13 cellular contexts compared by ENCODE assay signal in genomic region chr16:56984639-56985038, GRCh38. TPM values are rescaled to one million over a fixed set of nuclear protein-coding genes. Genes with fewer than 3 reads are reported as not detected.
DNase-seq lines count a peak whose midpoint lies in the region; ATAC-seq and TF ChIP-seq lines count a peak whose summit lies in the region.
"Had no signal": no experiment of that assay in that cellular context is flagged by ENCODE, and none has a peak within 500 bp of the region (broad histone marks: within the 10 kb centered on the region; RNA-seq: fewer than 3 reads in every experiment).

No MANE protein-coding gene starts in this region.

- peaks cover 92% of the 10 kb centered on the region for H3K4me1 Mint-ChIP-seq in activated T-cell treated with anti-CD3 and anti-CD28 coated beads, Interleukin-2, amount 50 U/mL, for 72 hours (ENCODE audit: low read depth)
- H3K4me1 Mint-ChIP-seq in activated T-cell treated with anti-CD3 and anti-CD28 coated beads, Interleukin-2, amount 50 U/mL, for 4 hours (ENCODE audit: low read depth), result peaks cover 75% of the 10 kb centered on the region
- peaks cover 23% of the 10 kb centered on the region for H3K4me1 Mint-ChIP-seq in chondrocyte (ENCODE audit: low read depth)

- H3K4me1 ChIP-seq in Karpas-422 (ENCODE audit: low read length) (peaks cover 91% of the 10 kb centered on the region), spleen (peaks cover 37 to 97% (median 74%) of the 10 kb centered on the region in 6 donors)

- H3K9me3 ChIP-seq in Karpas-422 (ENCODE audit: low read length) (no peaks in the 10 kb centered on the region), spleen (no peaks in the 10 kb centered on the region)
- H3K9me3 ChIP-seq: HAP-1 had no signal

- no peaks in the 10 kb centered on the region for H3K9me3 Mint-ChIP-seq in activated T-cell treated with anti-CD3 and anti-CD28 coated beads, Interleukin-2, amount 50 U/mL, for 72 hours
- H3K9me3 Mint-ChIP-seq in activated T-cell treated with anti-CD3 and anti-CD28 coated beads, Interleukin-2, amount 50 U/mL, for 4 hours, result no peaks in the 10 kb centered on the region
- no peaks in the 10 kb centered on the region for H3K9me3 Mint-ChIP-seq in chondrocyte (ENCODE audit: low read depth)

- peaks cover 11% of the 10 kb centered on the region for H3K79me2 ChIP-seq in Karpas-422 (ENCODE audit: low read length)

- no peak overlapping the region for H3K9ac ChIP-seq in Karpas-422 (ENCODE audit: low read length)

- H3K27me3 ChIP-seq in Karpas-422 (ENCODE audit: low read length) (no peaks in the 10 kb centered on the region), spleen (replicated peaks in 1 of 7) (no peaks in the 10 kb centered on the region)

- WGBS in spleen, 5 donors, result 86 to 93% (median 90%) methylated on average over 6 of the region's 6 CpGs

- H3K36me3 Mint-ChIP-seq in activated T-cell treated with anti-CD3 and anti-CD28 coated beads, Interleukin-2, amount 50 U/mL, for 72 hours (ENCODE audit: insufficient read depth in 2 of 2), result peaks cover 13 to 21% of the 10 kb centered on the region in 2 donors
- peaks cover 46% of the 10 kb centered on the region for H3K36me3 Mint-ChIP-seq in activated T-cell treated with anti-CD3 and anti-CD28 coated beads, Interleukin-2, amount 50 U/mL, for 4 hours (ENCODE audit: insufficient read depth)
- H3K36me3 Mint-ChIP-seq in chondrocyte (ENCODE audit: low read depth), result no peaks in the 10 kb centered on the region

- H3K27me3 Mint-ChIP-seq in activated T-cell treated with anti-CD3 and anti-CD28 coated beads, Interleukin-2, amount 50 U/mL, for 72 hours (ENCODE audit: low read depth), result no peaks in the 10 kb centered on the region
- no peaks in the 10 kb centered on the region for H3K27me3 Mint-ChIP-seq in activated T-cell treated with anti-CD3 and anti-CD28 coated beads, Interleukin-2, amount 50 U/mL, for 4 hours (ENCODE audit: low read depth)
- no peaks in the 10 kb centered on the region for H3K27me3 Mint-ChIP-seq in chondrocyte (ENCODE audit: low read depth)

- TF ChIP-seq POLR2A in spleen (IDR thresholded peaks at IDR 0.05), result no peak

- TF ChIP-seq CTCF in chondrocyte (IDR thresholded peaks at IDR 0.05) (no peak), spleen (IDR thresholded peaks at IDR 0.05 in 8 of 11, conservative IDR thresholded peaks at IDR 0.05 in 3 of 11) (no peak)

- peak in 1 of 2 donors; percentile 38 for DNase-seq in activated T-cell treated with anti-CD3 and anti-CD28 coated beads, Interleukin-2, amount 50 U/mL, for 72 hours
- DNase-seq in activated T-cell treated with anti-CD3 and anti-CD28 coated beads, Interleukin-2, amount 50 U/mL, for 4 hours, result no peak
- DNase-seq in Karpas-422 (no peak), chondrocyte (ENCODE audit: low spot score) (peak; percentile 14), spleen (peak; percentile 17), ecto neural progenitor cell (ENCODE audit: low spot score) (no peak), putamen (ENCODE audit: low spot score) (no peak), GM19240 (ENCODE audit: insufficient read length, low spot score) (no peak)
- DNase-seq: hypothalamus; NCI-H1417 treated with DMSO at 0.1 percent for 48 hours; stimulated activated naive CD4-positive, alpha-beta T cell had no signal

- H3K4me3 ChIP-seq in Karpas-422 (ENCODE audit: low read length) (no peak overlapping the region), spleen (no peak overlapping the region)
- H3K4me3 ChIP-seq: HAP-1 had no signal

- no peaks in the 10 kb centered on the region for H3K9me2 ChIP-seq in Karpas-422 (replicated peaks; ENCODE audit: insufficient read depth, low read length)

- peak overlapping the region; percentile 79; the same call in 1 of the 2 replicates for H3K27ac ChIP-seq in Karpas-422 (ENCODE audit: low read length)
- H3K27ac ChIP-seq in spleen, result peak overlapping the region in 5 of 8 donors; percentile 56 to 96 (median 94)

- no peak for ATAC-seq in activated T-cell treated with anti-CD3 and anti-CD28 coated beads, Interleukin-2, amount 50 U/mL, for 72 hours (replicated peaks in 1 of 2)
- no peak for ATAC-seq in activated T-cell treated with anti-CD3 and anti-CD28 coated beads, Interleukin-2, amount 50 U/mL, for 4 hours
- ATAC-seq: esophagus mucosa had no signal

- peak overlapping the region; percentile 60 to 83 for H3K4me3 Mint-ChIP-seq in activated T-cell treated with anti-CD3 and anti-CD28 coated beads, Interleukin-2, amount 50 U/mL, for 72 hours
- no peak overlapping the region for H3K4me3 Mint-ChIP-seq in activated T-cell treated with anti-CD3 and anti-CD28 coated beads, Interleukin-2, amount 50 U/mL, for 4 hours
- H3K4me3 Mint-ChIP-seq in chondrocyte (ENCODE audit: unreplicated experiment), result no peak overlapping the region

- H4K20me1 ChIP-seq in Karpas-422 (ENCODE audit: insufficient read depth, low read depth, low read length), result no peaks in the 10 kb centered on the region

- peak overlapping the region; percentile 61 for H3K4me2 ChIP-seq in Karpas-422 (ENCODE audit: low read depth, low read length, poor library complexity, severe bottlenecking)

- peak overlapping the region; percentile 93 for H3K27ac Mint-ChIP-seq in activated T-cell treated with anti-CD3 and anti-CD28 coated beads, Interleukin-2, amount 50 U/mL, for 72 hours
- no peak overlapping the region for H3K27ac Mint-ChIP-seq in chondrocyte (ENCODE audit: unreplicated experiment)

- no peak overlapping the region for H2AFZ ChIP-seq in Karpas-422 (ENCODE audit: low read length)

- H3K36me3 ChIP-seq in Karpas-422 (ENCODE audit: insufficient read depth, low read length), result no peaks in the 10 kb centered on the region
- peaks cover 0 to 49% (median 4%) of the 10 kb centered on the region in 6 donors for H3K36me3 ChIP-seq in spleen
- H3K36me3 ChIP-seq: HAP-1 had no signal

- intact Hi-C loops in spleen (cut with DNase I; ENCODE audit: low total_unique reads), result no loop called here

RNA-seq across cellular contexts. Expression of gene NLRC5, which starts 4.7 kb away (rescaled TPM):
- total RNA-seq in activated T-cell treated with anti-CD3 and anti-CD28 coated beads, Interleukin-2, amount 50 U/mL, for 72 hours, result 100 to 1,000 TPM; 239 to 256 TPM
- 100 to 1,000 TPM; 143 to 180 (median 158) TPM for total RNA-seq in activated T-cell treated with anti-CD3 and anti-CD28 coated beads, Interleukin-2, amount 50 U/mL, for 4 hours
- 103 and 116 TPM in 2 replicates for total RNA-seq in Karpas-422 (2014; rRNA removed; shearing (Covaris generic); ENCODE audit: low replicate concordance)
- total RNA-seq in chondrocyte, result 6.3 to 10.7 TPM (median 6.6 TPM) in 3 replicates
- 100 to 1,000 TPM; 206 to 401 (median 237) TPM for total RNA-seq in spleen
- 100 to 1,000 TPM in 2 of 3 donors, 10 to 100 TPM in 1; 52.0 to 175 (median 161) TPM for polyA plus RNA-seq in spleen

RNA-seq across cellular contexts. Expression of gene CETP, which starts 22.9 kb away (rescaled TPM):
- under 1 TPM in 1 of 2 donors, not detected in 1; 0.36 TPM for total RNA-seq in activated T-cell treated with anti-CD3 and anti-CD28 coated beads, Interleukin-2, amount 50 U/mL, for 72 hours
- under 1 TPM in 1 of 3 donors, not detected in 2; 0.11 TPM for total RNA-seq in activated T-cell treated with anti-CD3 and anti-CD28 coated beads, Interleukin-2, amount 50 U/mL, for 4 hours
- total RNA-seq in Karpas-422 (2014; rRNA removed; shearing (Covaris generic); ENCODE audit: low replicate concordance), result 0.32 and 0.48 TPM in 2 replicates
- not detected in 3 replicates for total RNA-seq in chondrocyte
- total RNA-seq in spleen, result 10 to 100 TPM; 15.4 to 73.8 (median 34.5) TPM
- 10 to 100 TPM in 1 of 3 donors, 1 to 10 TPM in 2; 7.6 to 13.8 (median 9.8) TPM for polyA plus RNA-seq in spleen
- total RNA-seq: esophagus mucosa had no signal

RNA-seq across cellular contexts. Expression of gene HERPUD1, which starts 52.7 kb away (rescaled TPM):
- 100 to 1,000 TPM; 350 to 403 TPM for total RNA-seq in activated T-cell treated with anti-CD3 and anti-CD28 coated beads, Interleukin-2, amount 50 U/mL, for 72 hours
- total RNA-seq in activated T-cell treated with anti-CD3 and anti-CD28 coated beads, Interleukin-2, amount 50 U/mL, for 4 hours, result 100 to 1,000 TPM; 161 to 228 (median 170) TPM
- 98.1 and 112 TPM in 2 replicates for total RNA-seq in Karpas-422 (2014; rRNA removed; shearing (Covaris generic); ENCODE audit: low replicate concordance)
- 146 to 236 TPM (median 223 TPM) in 3 replicates for total RNA-seq in chondrocyte
- 100 to 1,000 TPM; 162 to 370 (median 205) TPM for total RNA-seq in spleen
- 100 to 1,000 TPM in 1 of 3 donors, 10 to 100 TPM in 2; 84.1 to 105 (median 92.5) TPM for polyA plus RNA-seq in spleen

Comparison
In these comparisons a context has a peak if more than half of its experiments do, and no peak if none do; other contexts are left out.
1. H3K4me3 Mint-ChIP-seq: peak in activated T-cell treated with anti-CD3 and anti-CD28 coated beads, Interleukin-2, amount 50 U/mL, for 72 hours (2 of 2); none in activated T-cell treated with anti-CD3 and anti-CD28 coated beads, Interleukin-2, amount 50 U/mL, for 4 hours (single experiment) and chondrocyte (single experiment).
2. DNase-seq: peak in chondrocyte (single experiment) and spleen (single experiment); none in activated T-cell treated with anti-CD3 and anti-CD28 coated beads, Interleukin-2, amount 50 U/mL, for 4 hours (single experiment), Karpas-422 (single experiment), ecto neural progenitor cell (single experiment), putamen (single experiment) and GM19240 (single experiment).
3. RNA of gene CETP, which starts 22.9 kb away (total RNA-seq): 15.4 to 73.8 TPM in spleen; 0.32 to 0.48 TPM in Karpas-422, 0.36 TPM in activated T-cell treated with anti-CD3 and anti-CD28 coated beads, Interleukin-2, amount 50 U/mL, for 72 hours, 0.11 TPM in activated T-cell treated with anti-CD3 and anti-CD28 coated beads, Interleukin-2, amount 50 U/mL, for 4 hours and not detected in chondrocyte; every median in the first group is over 10 times any median in the second.